ENCODE assay signal across 11 cellular contexts in the genomic region with DNA sequence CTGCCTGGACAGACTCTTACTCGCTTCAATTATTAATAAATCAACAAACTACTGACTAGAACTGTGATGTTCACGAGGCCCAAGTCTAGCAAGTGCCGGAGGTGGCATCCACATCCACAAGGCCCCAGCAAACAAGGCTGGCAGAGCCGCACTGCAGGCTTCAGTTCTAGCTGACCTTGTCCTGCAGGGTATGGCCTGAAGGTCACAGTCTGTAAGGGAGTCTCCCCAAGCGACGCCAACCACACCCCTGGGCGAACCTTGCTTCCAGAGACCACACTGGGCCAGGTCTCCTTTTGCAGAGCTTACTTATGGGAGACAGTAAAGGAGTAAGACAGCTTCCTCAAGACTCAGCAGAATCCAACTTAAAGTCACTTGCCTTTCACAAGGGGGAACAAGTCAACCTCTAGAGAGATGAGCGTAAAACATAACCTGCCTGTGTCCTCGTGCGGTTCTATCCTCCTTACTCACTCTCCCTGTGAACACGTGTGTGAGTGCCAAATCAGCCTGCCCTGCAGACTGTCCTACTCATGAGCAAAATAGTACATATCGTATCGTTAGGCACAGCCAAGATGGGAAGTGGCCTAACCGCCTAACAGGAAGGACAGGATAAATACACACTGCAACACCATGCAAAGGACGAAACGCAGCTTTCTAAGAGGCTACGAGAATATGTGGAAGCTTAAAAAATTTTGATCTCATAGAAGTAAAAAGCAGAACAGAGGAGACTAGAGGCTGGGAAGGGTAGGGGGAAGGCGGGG. TPM values are rescaled to one million over a fixed set of nuclear protein-coding genes. Genes with fewer than 3 reads are reported as not detected.
DNase-seq lines count a peak whose midpoint lies in the region; ATAC-seq, FAIRE-seq and TF ChIP-seq lines count a peak whose summit lies in the region.
"Had no signal": no experiment of that assay in that cellular context is flagged by ENCODE, and none has a peak within 500 bp of the region (broad histone marks: within the 10 kb centered on the region; RNA-seq: fewer than 3 reads in every experiment).

No MANE protein-coding gene starts in this region.

- BruUV-seq in GM12878 (replicated peaks; lab: Mats Ljungman, UMichigan), result no TSS peak

- H3K27me3 ChIP-seq in GM12878 (replicated peaks in 1 of 2; ENCODE audit: control insufficient read depth in 2 of 2, insufficient read depth in 2 of 2, low read length in 1 of 2), result no peaks in the 10 kb centered on the region
- H3K27me3 ChIP-seq in tibial nerve, result no peaks in the 10 kb centered on the region

- no peak for DNase-seq in activated T-cell treated with anti-CD3 and anti-CD28 coated beads, Interleukin-2, amount 50 U/mL, for 24 hours
- DNase-seq in activated T-cell treated with anti-CD3 and anti-CD28 coated beads, Interleukin-2, amount 50 U/mL, for 1 hour, result no peak
- DNase-seq in GM12878 (ENCODE audit: low read depth, low spot score), result no peak
- peak; percentile 78 to 81 for DNase-seq in lung microvascular endothelial cell (ENCODE audit: low read depth in 2 of 2)
- DNase-seq in tibial nerve (ENCODE audit: low spot score in 2 of 2), result no peak
- no peak for DNase-seq in DMS79 treated with DMSO at 0.1 percent for 48 hours (lab: John Stamatoyannopoulos, UW)
- no peak for DNase-seq in DMS153 treated with DMSO at 0.1 percent for 48 hours (lab: John Stamatoyannopoulos, UW; ENCODE audit: unreplicated experiment)
- no peak for DNase-seq in NCI-H526 treated with DMSO at 0.1 percent for 48 hours (lab: John Stamatoyannopoulos, UW)
- DNase-seq: ACHN; NCI-H1436; stimulated activated naive CD8-positive, alpha-beta T cell treated with anti-CD3 and anti-CD28 coated beads, Interleukin-15, Interleukin-2, amounts not matched to agents 100 U/mL and 50 U/mL, for 24 hours had no signal

- peaks cover 41% of the 10 kb centered on the region for H3K79me2 ChIP-seq in GM12878 (ENCODE audit: control insufficient read depth, insufficient read depth, low read length)

- POLR2A ChIA-PET in GM12878 (lab: Charles Lee), result interaction anchor here (1.0 to 12.9 kb wide), 4 partner anchors 15 to 34 kb away, joined by 3 to 139 read pairs (median 68); no protein-coding TSS in a partner anchor

- peaks cover 33% of the 10 kb centered on the region for H3K36me3 Mint-ChIP-seq in activated T-cell treated with anti-CD3 and anti-CD28 coated beads, Interleukin-2, amount 50 U/mL, for 24 hours (ENCODE audit: low read depth)

- no peaks in the 10 kb centered on the region for H3K27me3 Mint-ChIP-seq in activated T-cell treated with anti-CD3 and anti-CD28 coated beads, Interleukin-2, amount 50 U/mL, for 24 hours

- H4K20me1 ChIP-seq in GM12878 (ENCODE audit: control insufficient read depth, insufficient read depth), result no peaks in the 10 kb centered on the region

- TF ChIP-seq RAD21 in GM12878 (IDR thresholded peaks at IDR 0.05; ENCODE audit: insufficient read depth, low read depth, low read length), result no peak

- peak overlapping the region; percentile 28; the same call in 1 of the 2 replicates for H3K27ac ChIP-seq in GM12878 (ENCODE audit: control insufficient read depth, insufficient read depth)
- peak overlapping the region; percentile 79 to 98 (median 90) for H3K27ac ChIP-seq in tibial nerve

- WGBS in GM12878 (ENCODE audit: insufficient coverage, insufficient replicate concordance, low lambda C conversion rate, missing lambda C conversion rate), result 35% methylated on average over 18 of the region's 18 CpGs
- WGBS in tibial nerve, 2 donors, result 42 to 45% methylated on average over 18 of the region's 18 CpGs

- no peak for FAIRE-seq in GM12878 (lab: Jason Lieb, UNC)

- peak overlapping the region; percentile 44 for H3K4me2 ChIP-seq in GM12878 (ENCODE audit: control insufficient read depth, insufficient read depth)

- TF ChIP-seq EP300 in GM12878 (IDR thresholded peaks at IDR 0.05; ENCODE audit: borderline replicate concordance in 1 of 2, control insufficient read depth in 1 of 2, low read depth in 2 of 2, low read length in 2 of 2) (no peak), tibial nerve (IDR thresholded peaks at IDR 0.05) (peak in 1 of 2 donors; percentile 89)

- H3K36me3 ChIP-seq in GM12878 (ENCODE audit: control insufficient read depth in 2 of 2, insufficient read depth in 2 of 2, low read length in 1 of 2) (peaks cover 0 to 7% of the 10 kb centered on the region in 2 experiments; a peak in 2 of 4 replicates), tibial nerve (no peaks in the 10 kb centered on the region)

- peak overlapping the region; percentile 27 for H3K27ac Mint-ChIP-seq in activated T-cell treated with anti-CD3 and anti-CD28 coated beads, Interleukin-2, amount 50 U/mL, for 24 hours

- intact Hi-C loops in GM12878 (cut with micrococcal nuclease; ENCODE audit: unreplicated experiment), result no loop called here

- H3K4me3 Mint-ChIP-seq in activated T-cell treated with anti-CD3 and anti-CD28 coated beads, Interleukin-2, amount 50 U/mL, for 24 hours, result no peak overlapping the region

- RAD21 ChIA-PET in GM12878 (lab: Charles Lee; ENCODE audit: unreplicated experiment), result interaction anchor here (1.2 to 15.5 kb wide), 6 partner anchors 12 to 107 kb away, joined by 3 to 360 read pairs (median 151); no protein-coding TSS in a partner anchor

- no peak for ATAC-seq in GM12878
- ATAC-seq: stimulated activated naive CD8-positive, alpha-beta T cell treated with anti-CD3 and anti-CD28 coated beads, Interleukin-15, Interleukin-2, amounts not matched to agents 100 U/mL and 50 U/mL, for 24 hours had no signal

- H3K9ac ChIP-seq in GM12878 (ENCODE audit: control insufficient read depth, insufficient read depth, low read length), result peak overlapping the region; percentile 3; the same call in 1 of the 2 replicates

- peak overlapping the region; percentile 38; the same call in 1 of the 2 replicates for H2AFZ ChIP-seq in GM12878 (ENCODE audit: control insufficient read depth, low read depth, low read length)

- no peaks in the 10 kb centered on the region for H3K9me3 Mint-ChIP-seq in activated T-cell treated with anti-CD3 and anti-CD28 coated beads, Interleukin-2, amount 50 U/mL, for 24 hours

- TF ChIP-seq POLR2A in GM12878 (IDR thresholded peaks at IDR 0.05; ENCODE audit: low read depth, low read length) (no peak), tibial nerve (IDR thresholded peaks at IDR 0.05) (peak in 1 of 2 donors; percentile 30)

- H3K4me1 ChIP-seq in GM12878 (ENCODE audit: control insufficient read depth, insufficient read depth, low read length) (peaks cover 80% of the 10 kb centered on the region), tibial nerve (peaks cover 0 to 100% (median 98%) of the 10 kb centered on the region in 4 donors)

- CTCF ChIA-PET in GM12878 (lab: Yijun Ruan, JAX), result interaction anchor here (1.1 to 21.9 kb wide), 6 partner anchors 11 to 72 kb away, joined by 5 to 319 read pairs (median 37); no protein-coding TSS in a partner anchor

- H3K4me1 Mint-ChIP-seq in activated T-cell treated with anti-CD3 and anti-CD28 coated beads, Interleukin-2, amount 50 U/mL, for 24 hours (ENCODE audit: low read depth), result peaks cover 95% of the 10 kb centered on the region

- SMC1A ChIA-PET in GM12878 (lab: Charles Lee; ENCODE audit: uncharacterized antibody, unreplicated experiment), result interaction anchor here (1.2 to 21.7 kb wide), 7 partner anchors 11 to 47 kb away, joined by 3 to 351 read pairs (median 56); no protein-coding TSS in a partner anchor

- H3K4me3 ChIP-seq in GM12878 (peak overlapping the region; percentile 9; the same call in 1 of the 2 replicates), tibial nerve (no peak overlapping the region)

- H3K9me3 ChIP-seq in GM12878 (replicated peaks; ENCODE audit: control insufficient read depth, insufficient read depth, low read length) (no peaks in the 10 kb centered on the region), tibial nerve (no peaks in the 10 kb centered on the region)

- in situ Hi-C loops in GM12878 (cut with MboI), result loop anchor here (10.0 kb wide), 1 partner anchor 1327 kb away; no protein-coding TSS in a partner anchor

- no peak for TF ChIP-seq CTCF in GM12878 (IDR thresholded peaks at IDR 0.05 in 2 of 3, conservative IDR thresholded peaks at IDR 0.05 in 1 of 3; ENCODE audit: control insufficient read depth in 2 of 3, extremely low read depth in 1 of 3, insufficient read depth in 1 of 3, low read depth in 3 of 3, low read length in 3 of 3)
- TF ChIP-seq CTCF in tibial nerve (IDR thresholded peaks at IDR 0.05), result no peak

TF ChIP-seq in GM12878, 131 proteins besides CTCF, POLR2A, EP300 and RAD21:
- TF ChIP-seq ZBED1 (IDR thresholded peaks at IDR 0.05; ENCODE audit: borderline replicate concordance) (no peak), SPI1 (IDR thresholded peaks at IDR 0.05; ENCODE audit: borderline replicate concordance, insufficient read depth, low read depth, low read length) (0 out of 2 replicates have a peak, but pooled peaks have one; percentile 17)

RNA-seq across cellular contexts. Expression of a gene that starts 22.7 kb away (rescaled TPM):
- 50.5 and 56.5 TPM in 2 replicates for total RNA-seq in GM12878 (2013; cell fraction: nucleolus; rRNA removed)
- total RNA-seq in GM12878 (2014; rRNA removed), result 20.6 and 26.3 TPM in 2 replicates
- total RNA-seq in GM12878 (2014; rRNA removed; fragmentation: Illumina TruSeq; extraction: Trizol), result 9.8 and 12.2 TPM in 2 replicates
- 25.2 and 26.1 TPM in 2 replicates for total RNA-seq in GM12878 (2021)
- polyA plus RNA-seq in GM12878 (2011; ENCODE audit: low read depth), result 3.7 TPM
- polyA plus RNA-seq in GM12878 (2011; rRNA removed), result 6.3 and 8.6 TPM in 2 replicates
- 10.5 and 14.4 TPM in 2 replicates for polyA plus RNA-seq in GM12878 (2011; cell fraction: cytosol; rRNA removed)
- polyA plus RNA-seq in GM12878 (2011; cell fraction: nucleus; rRNA removed), result 14.4 and 19.5 TPM in 2 replicates
- polyA plus RNA-seq in GM12878 (2012), result 7.8 and 8.4 TPM in 2 replicates
- polyA plus RNA-seq in GM12878 (2014; fragmentation: Illumina TruSeq; extraction: Trizol), result 2.7 and 6.5 TPM in 2 replicates
- under 1 TPM; 0.05 to 0.16 TPM for polyA plus RNA-seq in GM12878 (2014; fragmentation: Nextera tagmentation; extraction: Ambion mirVana)
- 14.8 and 15.6 TPM in 2 replicates for polyA plus RNA-seq in GM12878 (2014; rRNA removed)
- 1 to 10 TPM; 4.9 to 7.7 TPM for polyA plus RNA-seq in GM12878 (2016; fragmentation: Nextera tagmentation; extraction: Ambion mirVana)
- 15.6 and 28.6 TPM in 2 replicates for polyA minus RNA-seq in GM12878 (2011; rRNA and poly(A)+ RNA removed)
- 13.3 and 14.2 TPM in 2 replicates for polyA minus RNA-seq in GM12878 (2011; cell fraction: cytosol; rRNA and poly(A)+ RNA removed)
- 11.6 and 25.5 TPM in 2 replicates for polyA minus RNA-seq in GM12878 (2011; cell fraction: nucleus; rRNA and poly(A)+ RNA removed)
- 10.3 and 14.4 TPM in 2 replicates for total RNA-seq in lung microvascular endothelial cell
- 10 to 100 TPM; 60.8 to 84.8 (median 78.8) TPM for total RNA-seq in tibial nerve

Comparison
In these comparisons a context has a peak if more than half of its experiments do, and no peak if none do; other contexts are left out.
1. DNase-seq: peak in lung microvascular endothelial cell (2 of 2); none in activated T-cell treated with anti-CD3 and anti-CD28 coated beads, Interleukin-2, amount 50 U/mL, for 24 hours (single experiment), activated T-cell treated with anti-CD3 and anti-CD28 coated beads, Interleukin-2, amount 50 U/mL, for 1 hour (single experiment), GM12878 (single experiment), tibial nerve (0 of 2), DMS79 treated with DMSO at 0.1 percent for 48 hours (single experiment), DMS153 treated with DMSO at 0.1 percent for 48 hours (single experiment) and NCI-H526 treated with DMSO at 0.1 percent for 48 hours (single experiment).